ENCODE assay signal across 8 cellular contexts in the genomic region with DNA sequence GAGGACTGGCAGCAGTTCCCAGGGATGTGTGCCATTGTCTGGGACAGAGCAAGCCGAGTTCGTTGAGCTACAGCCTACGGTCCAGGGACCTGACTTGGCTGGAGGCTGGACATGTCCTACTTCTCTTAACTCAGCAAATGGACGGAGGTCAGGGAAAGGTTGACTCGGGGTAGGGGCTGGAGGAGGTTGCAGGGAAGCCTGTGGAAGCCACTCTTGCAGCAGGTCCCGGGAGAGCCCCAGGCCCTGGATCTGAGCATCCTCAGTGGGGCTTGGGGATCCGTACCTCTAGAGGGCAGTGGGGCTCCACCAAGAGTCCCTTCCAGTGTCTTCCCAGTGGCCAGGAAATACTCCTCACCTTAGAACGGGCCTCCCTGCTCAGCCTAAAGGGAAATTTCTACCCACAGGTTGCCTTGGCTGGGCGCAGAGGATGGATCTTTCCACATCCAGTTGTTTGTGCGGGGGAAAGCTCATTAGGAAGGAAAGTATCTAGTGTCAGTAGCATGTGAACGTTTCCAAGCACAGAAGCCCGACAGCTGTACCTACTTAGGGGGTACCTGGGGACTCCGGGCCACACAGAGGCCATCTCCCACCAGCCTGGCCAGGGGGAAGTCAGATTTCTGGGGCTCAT.
DNase-seq lines count a peak whose midpoint lies in the region; ATAC-seq and TF ChIP-seq lines count a peak whose summit lies in the region.

No MANE protein-coding gene starts in this region.

- no peaks in the 10 kb centered on the region for H3K27me3 Mint-ChIP-seq in activated T-helper 17 cell treated with anti-CD3 and anti-CD28 coated beads, Interleukin-2, amount 50 U/mL, for 72 hours

- H4K20me1 ChIP-seq in osteoblast (ENCODE audit: insufficient read depth, low read length): no peaks in the 10 kb centered on the region

- no peaks in the 10 kb centered on the region for H3K27me3 ChIP-seq in Panc1 (ENCODE audit: control insufficient read depth, insufficient read depth, low read length)
- H3K27me3 ChIP-seq in osteoblast (ENCODE audit: insufficient read depth, low read length): no peaks in the 10 kb centered on the region
- H3K27me3 ChIP-seq in thoracic aorta (replicated peaks; ENCODE audit: insufficient read depth): no peaks in the 10 kb centered on the region

- intact Hi-C loops in Panc1 (cut with micrococcal nuclease; ENCODE audit: unreplicated experiment): loop anchor here (1.0 to 2.0 kb wide), 2 partner anchors 223 to 252 kb away; no protein-coding TSS in a partner anchor

- no peaks in the 10 kb centered on the region for H3K36me3 Mint-ChIP-seq in activated T-helper 17 cell treated with anti-CD3 and anti-CD28 coated beads, Interleukin-2, amount 50 U/mL, for 72 hours (ENCODE audit: low read depth)

- no peak overlapping the region for H3K27ac Mint-ChIP-seq in activated T-helper 17 cell treated with anti-CD3 and anti-CD28 coated beads, Interleukin-2, amount 50 U/mL, for 72 hours

- H3K9me3 ChIP-seq in Panc1 (ENCODE audit: control insufficient read depth, insufficient read depth, low read depth, low read length): no peaks in the 10 kb centered on the region
- no peaks in the 10 kb centered on the region for H3K9me3 ChIP-seq in osteoblast (ENCODE audit: low read depth, low read length)
- H3K9me3 ChIP-seq in thoracic aorta: no peaks in the 10 kb centered on the region

- in situ Hi-C loops in Panc1 (cut with HindIII; ENCODE audit: low pct_unique_long_range_greater_than_20kb, low sequenced_read_pairs): no loop called here

- no peak overlapping the region for H3K4me3 Mint-ChIP-seq in activated T-helper 17 cell treated with anti-CD3 and anti-CD28 coated beads, Interleukin-2, amount 50 U/mL, for 72 hours

- H3K4me3 ChIP-seq in Panc1 (ENCODE audit: low read depth in 2 of 2, low read length in 2 of 2) (no peak overlapping the region), osteoblast (ENCODE audit: insufficient read depth, low read length) (no peak overlapping the region), thoracic aorta (no peak overlapping the region)

- H3K9me3 Mint-ChIP-seq in activated T-helper 17 cell treated with anti-CD3 and anti-CD28 coated beads, Interleukin-2, amount 50 U/mL, for 72 hours: no peaks in the 10 kb centered on the region

- H3K4me1 Mint-ChIP-seq in activated T-helper 17 cell treated with anti-CD3 and anti-CD28 coated beads, Interleukin-2, amount 50 U/mL, for 72 hours: peaks cover 7% of the 10 kb centered on the region

- peak; percentile 93 for TF ChIP-seq CTCF in Panc1 (IDR thresholded peaks at IDR 0.05)
- peak; percentile 90 for TF ChIP-seq CTCF in osteoblast (IDR thresholded peaks at IDR 0.05; ENCODE audit: extremely low read depth, low read depth, low read length)
- TF ChIP-seq CTCF in thoracic aorta (IDR thresholded peaks at IDR 0.05): peak; percentile 80

- H2AFZ ChIP-seq in osteoblast (ENCODE audit: low read length): peak overlapping the region; percentile 35

- CTCF ChIA-PET in Panc1 (lab: Charles Lee): interaction anchor here (0.5 to 1.9 kb wide), 4 partner anchors 21 to 385 kb away, joined by 3 to 15 read pairs (median 6); no protein-coding TSS in a partner anchor

- no peaks in the 10 kb centered on the region for H3K4me1 ChIP-seq in Panc1 (ENCODE audit: control insufficient read depth, insufficient read depth, low read length)
- peaks cover 12% of the 10 kb centered on the region for H3K4me1 ChIP-seq in osteoblast (ENCODE audit: insufficient read depth, low read length)
- H3K4me1 ChIP-seq in thoracic aorta (ENCODE audit: control insufficient read depth in 1 of 2, low read depth in 2 of 2): peaks cover 0 to 6% of the 10 kb centered on the region in 2 donors

- ATAC-seq in HG03354 (IDR thresholded peaks at IDR 0.05; ENCODE audit: poor library complexity, severe bottlenecking, unreplicated experiment) (peak; percentile 66), Panc1 (peak; percentile 99), thoracic aorta (ENCODE audit: insufficient number of reproducible peaks, low FRiP score, low read depth) (no peak), HG03108 (IDR thresholded peaks at IDR 0.05; ENCODE audit: unreplicated experiment) (no peak)
- peak; percentile 94 for ATAC-seq in activated T-helper 17 cell treated with anti-CD3 and anti-CD28 coated beads, Interleukin-2, amount 50 U/mL, for 72 hours (replicated peaks)

- H3K27ac ChIP-seq in Panc1 (ENCODE audit: low read length) (no peak overlapping the region), osteoblast (ENCODE audit: low read depth, low read length) (no peak overlapping the region), thoracic aorta (no peak overlapping the region)

- H3K36me3 ChIP-seq in Panc1 (ENCODE audit: control insufficient read depth, insufficient read depth, low read length) (no peaks in the 10 kb centered on the region), osteoblast (ENCODE audit: insufficient read depth, low read length) (no peaks in the 10 kb centered on the region), thoracic aorta (no peaks in the 10 kb centered on the region)

- DNase-seq in DMS79 (lab: John Stamatoyannopoulos, UW) (peak; percentile 14), Panc1 (ENCODE audit: low read depth, low spot score) (no peak), fibroblast of the conjunctiva (ENCODE audit: low read depth) (peak; percentile 44), osteoblast (ENCODE audit: insufficient read length, low spot score, missing footprints) (peak; percentile 90), thoracic aorta (ENCODE audit: low spot score) (no peak)

- POLR2A ChIA-PET in Panc1 (lab: Charles Lee): no interaction called here

- no TSS peak for BruUV-seq in Panc1 (replicated peaks; lab: Mats Ljungman, UMichigan)

- no peaks in the 10 kb centered on the region for H3K79me2 ChIP-seq in osteoblast (ENCODE audit: insufficient read depth, low read length)

- H3K4me2 ChIP-seq in osteoblast (ENCODE audit: insufficient read depth, low read length): no peak overlapping the region

Comparison
In these comparisons a context has a peak if more than half of its experiments do, and no peak if none do; other contexts are left out.
1. DNase-seq: peak in DMS79 (single experiment), fibroblast of the conjunctiva (single experiment) and osteoblast (single experiment); none in Panc1 (single experiment) and thoracic aorta (single experiment).
2. ATAC-seq: peak in HG03354 (single experiment), Panc1 (single experiment) and activated T-helper 17 cell treated with anti-CD3 and anti-CD28 coated beads, Interleukin-2, amount 50 U/mL, for 72 hours (single experiment); none in thoracic aorta (single experiment) and HG03108 (single experiment).
3. Peak in every context shown above with its lines, with median percentiles within 50 percentile points of each other: CTCF ChIP-seq.